ENCODE assay signal across 1 cellular context in the genomic region with DNA sequence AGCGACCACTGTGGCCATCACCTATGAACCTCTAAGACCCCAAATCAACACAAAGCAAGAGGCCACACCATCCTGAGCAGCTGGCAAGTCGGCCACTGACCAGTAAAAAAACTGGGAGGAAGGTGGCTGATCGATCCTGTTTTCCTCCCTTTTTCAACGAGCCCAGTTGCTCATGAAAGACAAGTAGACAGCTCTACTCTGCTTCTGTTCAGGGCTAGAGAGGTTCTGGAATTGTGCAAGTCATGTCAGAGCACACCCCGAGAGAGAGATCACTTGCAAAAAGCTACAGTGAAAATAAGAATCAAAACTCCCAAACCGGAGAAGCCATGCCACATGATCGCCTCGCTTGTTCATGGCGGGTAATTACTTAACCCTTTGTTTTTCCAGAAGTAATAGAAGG.
TF ChIP-seq lines count a peak whose summit lies in the region.

No MANE protein-coding gene starts in this region.

TF ChIP-seq in HCT116, 20 proteins besides CTCF, POLR2A, EP300 and RAD21:
- no peak for TF ChIP-seq JUND (IDR thresholded peaks at IDR 0.05)
- TF ChIP-seq YY1 (IDR thresholded peaks at IDR 0.05; ENCODE audit: extremely low read depth, insufficient replicate concordance, low read depth, low read length) = no peak
- no peak for TF ChIP-seq CBX3 (IDR thresholded peaks at IDR 0.05; ENCODE audit: low read depth)
- TF ChIP-seq FOSL1 (IDR thresholded peaks at IDR 0.05; ENCODE audit: low read depth) = no peak
TF ChIP-seq in HCT116: peak in this region for 0.
